ENCODE assay signal across 14 cellular contexts in genomic region chr2:10326151-10326616, GRCh38. TPM values are rescaled to one million over a fixed set of nuclear protein-coding genes. Genes with fewer than 3 reads are reported as not detected.
DNase-seq lines count a peak whose midpoint lies in the region; ATAC-seq, FAIRE-seq and TF ChIP-seq lines count a peak whose summit lies in the region.
"Had no signal": no experiment of that assay in that cellular context is flagged by ENCODE, and none has a peak within 500 bp of the region (broad histone marks: within the 10 kb centered on the region; RNA-seq: fewer than 3 reads in every experiment).

No MANE protein-coding gene starts in this region.

- 73 to 87% methylated on average over 2 to 7 of the region's 7 CpGs for WGBS in body of pancreas, 2 donors
- WGBS in small intestine, 3 donors = 85 to 88% (median 88%) methylated on average over 7 of the region's 7 CpGs

- peaks cover 65% of the 10 kb centered on the region for H3K4me1 ChIP-seq in body of pancreas
- H3K4me1 ChIP-seq in mucosa of rectum (ENCODE audit: control insufficient read depth in 2 of 2, insufficient read depth in 2 of 2, low read length in 2 of 2) = peaks cover 33 to 47% of the 10 kb centered on the region in 2 donors
- peaks cover 9 to 20% of the 10 kb centered on the region in 2 donors for H3K4me1 ChIP-seq in small intestine (ENCODE audit: control insufficient read depth in 2 of 2, insufficient read depth in 1 of 2, low read depth in 1 of 2, low read length in 1 of 2)

- H3K36me3 ChIP-seq in body of pancreas (replicated peaks in 1 of 2; ENCODE audit: insufficient read depth in 1 of 2, low read depth in 2 of 2) (no peaks in the 10 kb centered on the region), mucosa of rectum (ENCODE audit: control insufficient read depth in 2 of 2, insufficient read depth in 2 of 2, low read length in 2 of 2) (peaks cover 0 to 5% of the 10 kb centered on the region in 2 donors), small intestine (ENCODE audit: control insufficient read depth in 2 of 2, insufficient read depth in 2 of 2, low read length in 2 of 2) (no peaks in the 10 kb centered on the region)

- H3K27ac Mint-ChIP-seq in CD14-positive monocyte = peak overlapping the region in 4 of 7 donors; percentile 13 to 63 (median 36)
- H3K27ac Mint-ChIP-seq: type B pancreatic cell had no signal

- H3K9me3 ChIP-seq in body of pancreas (no peaks in the 10 kb centered on the region), mucosa of rectum (ENCODE audit: control insufficient read depth in 2 of 2, low read length in 2 of 2) (no peaks in the 10 kb centered on the region), small intestine (ENCODE audit: control insufficient read depth, low read depth) (no peaks in the 10 kb centered on the region)
- H3K9me3 ChIP-seq: mucosa of descending colon had no signal

- H3K9me3 Mint-ChIP-seq in CD14-positive monocyte = peaks cover 0 to 2% (median 0%) of the 10 kb centered on the region in 7 donors
- H3K9me3 Mint-ChIP-seq: type B pancreatic cell had no signal

- H3K27ac ChIP-seq in body of pancreas = peak overlapping the region in 3 of 4 donors; percentile 58 to 73 (median 61)
- peak overlapping the region; percentile 17 to 48 for H3K27ac ChIP-seq in mucosa of rectum (ENCODE audit: low read depth in 2 of 2, low read length in 2 of 2)
- peak overlapping the region in 1 of 2 donors; percentile 57 for H3K27ac ChIP-seq in small intestine (ENCODE audit: low read depth in 1 of 2, low read length in 1 of 2)
- H3K27ac ChIP-seq: GM23248 had no signal

- ATAC-seq in body of pancreas (no peak), GM18502 (IDR thresholded peaks at IDR 0.05; ENCODE audit: poor library complexity, unreplicated experiment) (no peak)

- H3K4me1 Mint-ChIP-seq in CD14-positive monocyte = peaks cover 70% of the 10 kb centered on the region

- H3K9ac ChIP-seq in mucosa of rectum (ENCODE audit: low read depth in 1 of 2, low read length in 2 of 2) = no peak overlapping the region
- H3K9ac ChIP-seq: GM23248 had no signal

- H3K27me3 Mint-ChIP-seq in CD14-positive monocyte (ENCODE audit: low read depth in 3 of 3) = peaks cover 0 to 2% (median 1%) of the 10 kb centered on the region in 3 donors
- H3K27me3 Mint-ChIP-seq: type B pancreatic cell had no signal

- TF ChIP-seq CTCF in CD14-positive monocyte (IDR thresholded peaks at IDR 0.05) (no peak), body of pancreas (IDR thresholded peaks at IDR 0.05) (no peak)

- FAIRE-seq in small intestine (lab: Jason Lieb, UNC) = no peak
- FAIRE-seq: bronchial epithelial cell had no signal

- no peak overlapping the region for H3K4me3 Mint-ChIP-seq in CD14-positive monocyte
- H3K4me3 Mint-ChIP-seq: type B pancreatic cell had no signal

- H3K4me3 ChIP-seq in body of pancreas (no peak overlapping the region), mucosa of rectum (ENCODE audit: low read length in 2 of 2) (no peak overlapping the region), small intestine (ENCODE audit: low read depth in 1 of 2, low read length in 2 of 2) (no peak overlapping the region)
- H3K4me3 ChIP-seq: GM23248, mucosa of descending colon had no signal

- DNase-seq in CD14-positive monocyte (ENCODE audit: low spot score) = no peak
- DNase-seq in G401 (ENCODE audit: low spot score) = peak; percentile 95
- DNase-seq in body of pancreas = no peak
- DNase-seq in dermis blood vessel endothelial cell = no peak
- DNase-seq in small intestine = no peak
- DNase-seq: activated gamma-delta T cell treated with Interleukin-2 at 50 U/mL for 16 hours; GM23248; stimulated activated CD8-positive, alpha-beta memory T cell treated with anti-CD3 and anti-CD28 coated beads, Interleukin-4, amount 100 ng/mL, for 48 hours; T1000 had no signal

- peaks cover 35 to 36% of the 10 kb centered on the region in 2 donors for H3K36me3 Mint-ChIP-seq in CD14-positive monocyte
- H3K36me3 Mint-ChIP-seq: type B pancreatic cell had no signal

- in situ Hi-C loops in G401 (cut with HindIII; ENCODE audit: low sequenced_read_pairs) = no loop called here

- H3K27me3 ChIP-seq in body of pancreas = no peaks in the 10 kb centered on the region
- no peaks in the 10 kb centered on the region for H3K27me3 ChIP-seq in mucosa of rectum (ENCODE audit: control insufficient read depth in 2 of 2, insufficient read depth in 2 of 2, low read length in 2 of 2)
- H3K27me3 ChIP-seq in small intestine (ENCODE audit: control insufficient read depth in 2 of 2, insufficient read depth in 2 of 2, low read length in 2 of 2) = no peaks in the 10 kb centered on the region

- TF ChIP-seq POLR2A in body of pancreas (IDR thresholded peaks at IDR 0.05) = no peak

- intact Hi-C loops in CD14-positive monocyte (cut with micrococcal nuclease) = no loop called here
- intact Hi-C loops in body of pancreas (cut with DNase I) = no loop called here

RNA-seq across cellular contexts. Expression of gene HPCAL1, which starts 23.5 kb away (rescaled TPM):
- polyA plus RNA-seq in CD14-positive monocyte (10 to 100 TPM; 98.0 to 99.5 TPM), small intestine (100 to 1,000 TPM in 1 of 3 donors, 10 to 100 TPM in 2; 82.3 to 142 (median 98.4) TPM)
- total RNA-seq in G401 (2014; rRNA removed; shearing (Covaris generic)) = 12.7 and 34.8 TPM in 2 replicates
- total RNA-seq in body of pancreas (10 to 100 TPM; 41.0 to 66.3 TPM), dermis blood vessel endothelial cell (72.2 and 72.4 TPM in 2 replicates)
